In the genomic region with DNA sequence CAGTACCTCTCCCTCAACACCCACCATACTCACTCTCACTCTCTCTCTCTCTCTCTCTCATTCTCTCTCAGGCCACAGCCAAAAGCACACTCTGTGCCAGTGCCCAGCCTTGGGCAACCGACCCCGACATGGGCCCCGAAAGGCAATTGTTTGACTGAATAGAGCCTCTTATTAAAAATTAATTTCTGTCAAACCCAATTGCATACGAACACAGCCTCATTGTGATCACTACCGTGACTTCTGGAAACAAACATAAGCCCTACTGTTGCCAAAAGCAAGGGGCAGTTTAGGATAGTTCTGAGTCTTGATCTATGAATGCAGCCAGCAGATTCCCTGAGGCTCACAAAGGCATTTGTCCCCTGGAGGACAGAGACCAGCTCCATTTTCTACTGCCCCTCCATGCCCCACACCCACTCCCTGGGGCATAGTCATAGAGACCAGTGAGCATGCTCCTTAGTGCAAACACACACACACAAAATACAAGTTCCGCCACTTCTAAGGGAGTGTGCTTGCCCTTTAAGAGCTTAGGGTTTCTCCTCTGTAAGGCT, we compare ENCODE assay signal across 23 cellular contexts. TPM values are rescaled to one million over a fixed set of nuclear protein-coding genes. Genes with fewer than 3 reads are reported as not detected.
DNase-seq lines count a peak whose midpoint lies in the region; ATAC-seq, FAIRE-seq and TF ChIP-seq lines count a peak whose summit lies in the region.
"Had no signal": no experiment of that assay in that cellular context is flagged by ENCODE, and none has a peak within 500 bp of the region (broad histone marks: within the 10 kb centered on the region; RNA-seq: fewer than 3 reads in every experiment).

No MANE protein-coding gene starts in this region.

- H3K27ac ChIP-seq in left ventricle myocardium inferior (replicated peaks) (no peak overlapping the region), pancreas (no peak overlapping the region)
- H3K27ac ChIP-seq: BLaER1 treated with 17β-estradiol and CSF1 and Interleukin-3, amounts not matched to agents 10 nM and 100 nM; heart left ventricle had no signal

- H3K27me3 ChIP-seq in left ventricle myocardium inferior (ENCODE audit: low read depth) (no peaks in the 10 kb centered on the region), pancreas (no peaks in the 10 kb centered on the region)
- H3K27me3 ChIP-seq: BLaER1 treated with 17β-estradiol and CSF1 and Interleukin-3, amounts not matched to agents 10 nM and 100 nM; heart left ventricle; upper lobe of left lung had no signal

- H3K36me3 ChIP-seq in left ventricle myocardium inferior: no peaks in the 10 kb centered on the region
- H3K36me3 ChIP-seq in pancreas: no peaks in the 10 kb centered on the region
- H3K36me3 ChIP-seq: BLaER1 treated with 17β-estradiol and CSF1 and Interleukin-3, amounts not matched to agents 10 nM and 100 nM; heart left ventricle; upper lobe of left lung had no signal

- DNase-seq in left ventricle myocardium superior: no peak
- DNase-seq in left ventricle myocardium inferior: no peak
- DNase-seq in islet precursor cell: peak; percentile 80
- no peak for DNase-seq in pancreas
- DNase-seq in OCI-M1 (lab: John Stamatoyannopoulos, UW): no peak
- DNase-seq in NCI-H1417 (lab: John Stamatoyannopoulos, UW): no peak
- DNase-seq in COR-L47 (lab: John Stamatoyannopoulos, UW): no peak
- DNase-seq: activated B cell treated with CpG ODN at 0.5 μM for 24 hours; activated CD8-positive, alpha-beta T cell treated with anti-CD3 and anti-CD28 coated beads, Interleukin-2, amount 10 ng/mL, durations not matched to agents 7 days and 5 days; activated naive CD4-positive, alpha-beta T cell treated with anti-CD3 and anti-CD28 coated beads for 36 hours; activated T-cell treated with anti-CD3 and anti-CD28 coated beads, Interleukin-2, amount 50 U/mL, for 24 hours; cerebellar nuclear complex; effector memory CD4-positive, alpha-beta T cell; heart left ventricle; NCI-H1436 treated with DMSO at 0.1 percent for 48 hours; stimulated activated CD4-positive, alpha-beta T cell treated with anti-CD3 and anti-CD28 coated beads, Interleukin-1b, Interleukin-23, amount 100 ng/mL, for 48 hours; stimulated activated naive CD4-positive, alpha-beta T cell treated with Interleukin-2 at 50 U/mL for 16 hours had no signal

- 20% methylated on average over 6 of the region's 6 CpGs for WGBS in pancreas, 2 donors

- H3K4me3 ChIP-seq in left ventricle myocardium inferior (no peak overlapping the region), pancreas (no peak overlapping the region)
- H3K4me3 ChIP-seq: BLaER1 treated with 17β-estradiol and CSF1 and Interleukin-3, amounts not matched to agents 10 nM and 100 nM; GM12878; GM23338; heart left ventricle; upper lobe of left lung had no signal

- H3K4me1 ChIP-seq in left ventricle myocardium inferior: peaks cover 32% of the 10 kb centered on the region
- H3K4me1 ChIP-seq in pancreas: peaks cover 6 to 11% (median 10%) of the 10 kb centered on the region in 3 donors

- ATAC-seq in left ventricle myocardium superior: peak; percentile 54
- peak; percentile 76 to 90 (median 80) for ATAC-seq in pancreas
- no peak for ATAC-seq in GM21515 (IDR thresholded peaks at IDR 0.05; ENCODE audit: unreplicated experiment)
- ATAC-seq: activated CD8-positive, alpha-beta T cell treated with anti-CD3 and anti-CD28 coated beads, Interleukin-2, amount 10 ng/mL, durations not matched to agents 7 days and 5 days; GM12878; GM23338 had no signal

- peaks cover 17% of the 10 kb centered on the region for H3K9me3 ChIP-seq in left ventricle myocardium inferior (replicated peaks)
- no peaks in the 10 kb centered on the region for H3K9me3 ChIP-seq in pancreas

- FAIRE-seq in pancreas (lab: Jason Lieb, UNC): no peak
- FAIRE-seq: A204.1, GM12878 had no signal

- no peak for TF ChIP-seq CTCF in left ventricle myocardium inferior (IDR thresholded peaks at IDR 0.05; ENCODE audit: borderline replicate concordance)
- TF ChIP-seq CTCF in pancreas (IDR thresholded peaks at IDR 0.05): no peak

- intact Hi-C loops in left ventricle myocardium superior (cut with micrococcal nuclease) (no loop called here), left ventricle myocardium inferior (cut with micrococcal nuclease) (no loop called here), pancreas (cut with DNase I) (no loop called here)

RNA-seq across cellular contexts. Expression of gene DUSP6, which starts 23.7 kb away (rescaled TPM):
- total RNA-seq in left ventricle myocardium superior (23.0 TPM), left ventricle myocardium inferior (16.1 TPM), pancreas (10 to 100 TPM in 4 of 6 donors, 1 to 10 TPM in 2; 5.3 to 26.1 (median 15.3) TPM)
- 10 to 100 TPM in 1 of 2 donors, 1 to 10 TPM in 1; 7.0 to 13.1 TPM for polyA plus RNA-seq in pancreas
